Comparison of ENCODE assay signal across 17 cellular contexts in genomic region chr12:57511588-57512325, GRCh38. TPM values are rescaled to one million over a fixed set of nuclear protein-coding genes. Genes with fewer than 3 reads are reported as not detected.
DNase-seq lines count a peak whose midpoint lies in the region; ATAC-seq lines count a peak whose summit lies in the region.
"Had no signal": no experiment of that assay in that cellular context is flagged by ENCODE, and none has a peak within 500 bp of the region (broad histone marks: within the 10 kb centered on the region; RNA-seq: fewer than 3 reads in every experiment).

No MANE protein-coding gene starts in this region.

- H3K9me3 Mint-ChIP-seq in activated T-cell treated with anti-CD3 and anti-CD28 coated beads, Interleukin-2, amount 50 U/mL, for 72 hours: no peaks in the 10 kb centered on the region
- no peaks in the 10 kb centered on the region for H3K9me3 Mint-ChIP-seq in effector memory CD8-positive, alpha-beta T cell
- no peaks in the 10 kb centered on the region for H3K9me3 Mint-ChIP-seq in stimulated activated effector memory CD8-positive, alpha-beta T cell treated with anti-CD3 and anti-CD28 coated beads, Interleukin-12 subunit alpha, Interleukin-12 subunit beta, amount 100 ng/mL, for 72 hours
- H3K9me3 Mint-ChIP-seq: activated T-cell treated with anti-CD3 and anti-CD28 coated beads, Interleukin-2, amount 50 U/mL, for 4 hours; T-helper 1 cell treated with Interleukin-12 subunit alpha and Interleukin-12 subunit beta and Interleukin-4 antibody, amounts not matched to agents 30 μg/mL and 1 μg/mL, for 36 hours had no signal

- peak in 1 of 2 donors; percentile 20 for ATAC-seq in activated T-cell treated with anti-CD3 and anti-CD28 coated beads, Interleukin-2, amount 50 U/mL, for 72 hours (replicated peaks in 1 of 2)
- ATAC-seq in T-helper 17 cell: no peak
- ATAC-seq in effector memory CD8-positive, alpha-beta T cell (replicated peaks): no peak
- ATAC-seq in stimulated activated effector memory CD8-positive, alpha-beta T cell treated with anti-CD3 and anti-CD28 coated beads, Interleukin-12 subunit alpha, Interleukin-12 subunit beta, amount 100 ng/mL, for 72 hours: no peak
- ATAC-seq: activated T-cell treated with anti-CD3 and anti-CD28 coated beads, Interleukin-2, amount 50 U/mL, for 4 hours; lower lobe of right lung had no signal

- H3K4me1 Mint-ChIP-seq in activated T-cell treated with anti-CD3 and anti-CD28 coated beads, Interleukin-2, amount 50 U/mL, for 72 hours (ENCODE audit: low read depth): peaks cover 9% of the 10 kb centered on the region
- H3K4me1 Mint-ChIP-seq in T-helper 17 cell: peaks cover under 1% of the 10 kb centered on the region
- peaks cover 0 to 3% of the 10 kb centered on the region in 2 donors for H3K4me1 Mint-ChIP-seq in effector memory CD8-positive, alpha-beta T cell (ENCODE audit: low read depth in 2 of 2)
- H3K4me1 Mint-ChIP-seq in stimulated activated effector memory CD8-positive, alpha-beta T cell treated with anti-CD3 and anti-CD28 coated beads, Interleukin-12 subunit alpha, Interleukin-12 subunit beta, amount 100 ng/mL, for 72 hours: peaks cover 12% of the 10 kb centered on the region

- H3K36me3 Mint-ChIP-seq in activated T-cell treated with anti-CD3 and anti-CD28 coated beads, Interleukin-2, amount 50 U/mL, for 72 hours (ENCODE audit: insufficient read depth in 2 of 2): peaks cover 15 to 33% of the 10 kb centered on the region in 2 donors
- peaks cover 8% of the 10 kb centered on the region for H3K36me3 Mint-ChIP-seq in T-helper 17 cell (ENCODE audit: low read depth)
- H3K36me3 Mint-ChIP-seq in effector memory CD8-positive, alpha-beta T cell (ENCODE audit: insufficient read depth): peaks cover 82% of the 10 kb centered on the region
- H3K36me3 Mint-ChIP-seq in stimulated activated effector memory CD8-positive, alpha-beta T cell treated with anti-CD3 and anti-CD28 coated beads, Interleukin-12 subunit alpha, Interleukin-12 subunit beta, amount 100 ng/mL, for 72 hours: peaks cover 93% of the 10 kb centered on the region

- no peak for DNase-seq in activated T-cell treated with anti-CD3 and anti-CD28 coated beads, Interleukin-2, amount 50 U/mL, for 72 hours
- no peak for DNase-seq in activated T-cell treated with anti-CD3 and anti-CD28 coated beads, Interleukin-2, amount 50 U/mL, for 48 hours
- DNase-seq in T-helper 17 cell (no peak), NCI-H2029 treated with DMSO at 0.1 percent for 48 hours (lab: John Stamatoyannopoulos, UW) (no peak), AG08396 (ENCODE audit: low spot score) (no peak), DMS114 treated with DMSO at 0.1 percent for 48 hours (lab: John Stamatoyannopoulos, UW; ENCODE audit: unreplicated experiment) (no peak)
- DNase-seq in effector memory CD8-positive, alpha-beta T cell: no peak
- no peak for DNase-seq in stimulated activated effector memory CD8-positive, alpha-beta T cell treated with anti-CD3 and anti-CD28 coated beads, Interleukin-12 subunit alpha, Interleukin-12 subunit beta, amount 100 ng/mL, for 72 hours (ENCODE audit: low spot score in 2 of 2)
- DNase-seq: activated T-cell treated with anti-CD3 and anti-CD28 coated beads, Interleukin-2, amount 50 U/mL, for 4 hours; amygdala; dermis blood vessel endothelial cell; DMS79 treated with DMSO at 0.1 percent for 48 hours; islet precursor cell; lower lobe of right lung; SHP77 treated with DMSO at 0.1 percent for 48 hours; stimulated activated CD8-positive, alpha-beta memory T cell treated with anti-CD3 and anti-CD28 coated beads, Interleukin-4, amount 100 ng/mL, for 48 hours had no signal

- no peaks in the 10 kb centered on the region for H3K9me3 ChIP-seq in T-helper 17 cell (ENCODE audit: control insufficient read depth, low read length, poor library complexity, severe bottlenecking)
- H3K9me3 ChIP-seq: lower lobe of right lung had no signal

- H3K27ac Mint-ChIP-seq in activated T-cell treated with anti-CD3 and anti-CD28 coated beads, Interleukin-2, amount 50 U/mL, for 72 hours: peak overlapping the region; percentile 89
- H3K27ac Mint-ChIP-seq in T-helper 17 cell: peak overlapping the region; percentile 74
- peak overlapping the region; percentile 17 to 84 for H3K27ac Mint-ChIP-seq in effector memory CD8-positive, alpha-beta T cell
- peak overlapping the region; percentile 78 for H3K27ac Mint-ChIP-seq in stimulated activated effector memory CD8-positive, alpha-beta T cell treated with anti-CD3 and anti-CD28 coated beads, Interleukin-12 subunit alpha, Interleukin-12 subunit beta, amount 100 ng/mL, for 72 hours

- H3K27me3 Mint-ChIP-seq in activated T-cell treated with anti-CD3 and anti-CD28 coated beads, Interleukin-2, amount 50 U/mL, for 72 hours (ENCODE audit: low read depth): no peaks in the 10 kb centered on the region
- H3K27me3 Mint-ChIP-seq in T-helper 17 cell: no peaks in the 10 kb centered on the region
- no peaks in the 10 kb centered on the region for H3K27me3 Mint-ChIP-seq in effector memory CD8-positive, alpha-beta T cell

- no peak overlapping the region for H3K4me3 Mint-ChIP-seq in activated T-cell treated with anti-CD3 and anti-CD28 coated beads, Interleukin-2, amount 50 U/mL, for 72 hours
- no peak overlapping the region for H3K4me3 Mint-ChIP-seq in T-helper 17 cell
- H3K4me3 Mint-ChIP-seq in effector memory CD8-positive, alpha-beta T cell: no peak overlapping the region
- no peak overlapping the region for H3K4me3 Mint-ChIP-seq in stimulated activated effector memory CD8-positive, alpha-beta T cell treated with anti-CD3 and anti-CD28 coated beads, Interleukin-12 subunit alpha, Interleukin-12 subunit beta, amount 100 ng/mL, for 72 hours
- H3K4me3 Mint-ChIP-seq: activated T-cell treated with anti-CD3 and anti-CD28 coated beads, Interleukin-2, amount 50 U/mL, for 4 hours; T-helper 1 cell treated with Interleukin-12 subunit alpha and Interleukin-12 subunit beta and Interleukin-4 antibody, amounts not matched to agents 30 μg/mL and 1 μg/mL, for 36 hours had no signal

RNA-seq across cellular contexts. Expression of gene DDIT3, which starts 8.6 kb away (rescaled TPM):
- 10 to 100 TPM; 64.6 to 71.7 TPM for total RNA-seq in activated T-cell treated with anti-CD3 and anti-CD28 coated beads, Interleukin-2, amount 50 U/mL, for 72 hours
- 100 to 1,000 TPM; 115 to 145 TPM for total RNA-seq in T-helper 17 cell

RNA-seq across cellular contexts. Expression of gene MBD6, which starts 10.9 kb away (rescaled TPM):
- total RNA-seq in activated T-cell treated with anti-CD3 and anti-CD28 coated beads, Interleukin-2, amount 50 U/mL, for 72 hours: 100 to 1,000 TPM; 131 to 148 TPM
- total RNA-seq in T-helper 17 cell: 10 to 100 TPM; 82.4 to 93.5 TPM

RNA-seq across cellular contexts. Expression of gene MARS1, which starts 23.9 kb away (rescaled TPM):
- total RNA-seq in activated T-cell treated with anti-CD3 and anti-CD28 coated beads, Interleukin-2, amount 50 U/mL, for 72 hours: 100 to 1,000 TPM; 575 to 653 TPM
- total RNA-seq in T-helper 17 cell: 100 to 1,000 TPM; 175 to 180 TPM

RNA-seq across cellular contexts. Expression of gene ARHGAP9, which starts 32.1 kb away (rescaled TPM):
- total RNA-seq in activated T-cell treated with anti-CD3 and anti-CD28 coated beads, Interleukin-2, amount 50 U/mL, for 72 hours: 100 to 1,000 TPM; 119 to 153 TPM
- total RNA-seq in T-helper 17 cell: 100 to 1,000 TPM; 225 to 295 TPM
- total RNA-seq: dermis blood vessel endothelial cell had no signal

RNA-seq across cellular contexts. Expression of gene DCTN2, which starts 35.2 kb away (rescaled TPM):
- 10 to 100 TPM; 94.9 to 99.0 TPM for total RNA-seq in activated T-cell treated with anti-CD3 and anti-CD28 coated beads, Interleukin-2, amount 50 U/mL, for 72 hours
- 10 to 100 TPM; 63.9 to 78.8 TPM for total RNA-seq in T-helper 17 cell
